Comparison of ENCODE assay signal across 23 cellular contexts in the genomic region with DNA sequence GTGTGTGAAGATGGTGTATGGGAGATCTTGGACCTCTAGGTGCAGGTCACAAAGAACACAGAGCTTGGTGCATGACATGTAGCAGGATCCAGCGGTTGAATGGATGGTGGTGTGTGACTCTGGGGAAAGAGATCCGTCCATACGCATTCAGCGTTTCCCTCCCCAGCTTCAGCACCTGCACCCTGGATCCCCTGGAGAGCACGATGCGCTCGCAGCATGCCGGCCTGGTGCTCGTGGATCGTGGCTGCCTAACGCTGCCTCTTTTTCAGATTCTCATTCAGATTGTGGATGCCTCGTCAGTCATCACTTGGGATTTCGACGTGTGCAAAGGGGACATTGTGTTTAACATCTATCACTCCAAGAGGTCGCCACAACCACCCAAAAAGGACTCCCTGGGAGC.
DNase-seq lines count a peak whose midpoint lies in the region; ATAC-seq and TF ChIP-seq lines count a peak whose summit lies in the region.
"Had no signal": no experiment of that assay in that cellular context is flagged by ENCODE, and none has a peak within 500 bp of the region (broad histone marks: within the 10 kb centered on the region; RNA-seq: fewer than 3 reads in every experiment).

No MANE protein-coding gene starts in this region.

- H3K27me3 ChIP-seq in DOHH2 (ENCODE audit: control insufficient read depth, low read length) (no peaks in the 10 kb centered on the region), OCI-LY3 (ENCODE audit: low read depth, low read length) (no peaks in the 10 kb centered on the region)
- H3K27me3 ChIP-seq: gastrocnemius medialis, pancreas had no signal

- H2AFZ ChIP-seq in OCI-LY3 (ENCODE audit: low read depth, low read length) = no peak overlapping the region

- DNase-seq in endothelial cell (ENCODE audit: low spot score) (no peak), NCI-H146 (lab: John Stamatoyannopoulos, UW) (no peak), mucosa of descending colon (no peak)
- no peak for DNase-seq in activated naive CD4-positive, alpha-beta T cell treated with anti-CD3 and anti-CD28 coated beads, Interleukin-2, amount 50 U/mL, for 72 hours (ENCODE audit: low spot score in 2 of 2)
- DNase-seq: activated CD4-positive, alpha-beta T cell treated with anti-CD3 and anti-CD28 coated beads, Interleukin-2, amount 10 ng/mL, durations not matched to agents 24 days and 14 days; activated CD8-positive, alpha-beta memory T cell treated with anti-CD3 and anti-CD28 coated beads, Interleukin-2, amount 10 ng/mL, durations not matched to agents 7 days and 5 days; EL; gastrocnemius medialis; kidney; mammary epithelial cell; NCI-H1417; NCI-H748 treated with DMSO at 0.1 percent for 48 hours; PC-3; SHP77 treated with DMSO at 0.1 percent for 48 hours; stimulated activated naive CD4-positive, alpha-beta T cell treated with Interleukin-2 at 50 U/mL for 16 hours; T-helper 1 cell had no signal

- no peaks in the 10 kb centered on the region for H3K9me3 Mint-ChIP-seq in endothelial cell (ENCODE audit: unreplicated experiment)
- no peaks in the 10 kb centered on the region for H3K9me3 Mint-ChIP-seq in stimulated activated memory B cell treated with anti-CD40 and anti-IgM and Interleukin-4, amounts not matched to agents 10 μg/mL and 1 μg/mL and 100 μg/mL, for 72 hours
- no peaks in the 10 kb centered on the region for H3K9me3 Mint-ChIP-seq in activated naive CD4-positive, alpha-beta T cell treated with anti-CD3 and anti-CD28 coated beads, Interleukin-2, amount 50 U/mL, for 72 hours
- H3K9me3 Mint-ChIP-seq: activated CD4-positive, alpha-beta T cell treated with anti-CD3 and anti-CD28 coated beads, Interleukin-2, amount 10 ng/mL, durations not matched to agents 24 days and 14 days had no signal

- H4K20me1 ChIP-seq in DOHH2 (ENCODE audit: control insufficient read depth, insufficient read depth, low read depth, low read length) (no peaks in the 10 kb centered on the region), OCI-LY3 (ENCODE audit: insufficient read depth, low read length) (peaks cover 59% of the 10 kb centered on the region)

- TF ChIP-seq CTCF in DOHH2 (IDR thresholded peaks at IDR 0.05; ENCODE audit: low read depth, low read length, poor library complexity, severe bottlenecking) (no peak), OCI-LY3 (IDR thresholded peaks at IDR 0.05; ENCODE audit: low read depth, low read length) (no peak), endothelial cell (IDR thresholded peaks at IDR 0.05; ENCODE audit: unreplicated experiment) (no peak), mucosa of descending colon (IDR thresholded peaks at IDR 0.05) (no peak)

- H3K36me3 ChIP-seq in DOHH2 (ENCODE audit: control insufficient read depth, low read length) (peaks cover 95% of the 10 kb centered on the region), OCI-LY3 (replicated peaks; ENCODE audit: low read depth, low read length) (peaks cover 77% of the 10 kb centered on the region), mucosa of descending colon (ENCODE audit: low read depth) (no peaks in the 10 kb centered on the region)

- H3K27ac ChIP-seq in DOHH2 (ENCODE audit: low read depth, low read length) (peak overlapping the region; percentile 96), OCI-LY3 (ENCODE audit: low read length) (peak overlapping the region; percentile 43; the same call in 1 of the 2 replicates)
- H3K27ac ChIP-seq: pancreas had no signal

- H3K27ac Mint-ChIP-seq in endothelial cell (ENCODE audit: unreplicated experiment) = peak overlapping the region; percentile 15
- peak overlapping the region; percentile 83 for H3K27ac Mint-ChIP-seq in stimulated activated memory B cell treated with anti-CD40 and anti-IgM and Interleukin-4, amounts not matched to agents 10 μg/mL and 1 μg/mL and 100 μg/mL, for 72 hours
- H3K27ac Mint-ChIP-seq in activated naive CD4-positive, alpha-beta T cell treated with anti-CD3 and anti-CD28 coated beads, Interleukin-2, amount 50 U/mL, for 72 hours = peak overlapping the region in 1 of 2 donors; percentile 18
- H3K27ac Mint-ChIP-seq: activated CD4-positive, alpha-beta T cell treated with anti-CD3 and anti-CD28 coated beads, Interleukin-2, amount 10 ng/mL, durations not matched to agents 24 days and 14 days; activated CD8-positive, alpha-beta memory T cell treated with anti-CD3 and anti-CD28 coated beads, Interleukin-2, amount 10 ng/mL, durations not matched to agents 7 days and 5 days had no signal

- H3K9me3 ChIP-seq in DOHH2 (ENCODE audit: control insufficient read depth, insufficient read depth, low read length) (no peaks in the 10 kb centered on the region), OCI-LY3 (ENCODE audit: insufficient read depth, low read length) (no peaks in the 10 kb centered on the region), mucosa of descending colon (no peaks in the 10 kb centered on the region)
- H3K9me3 ChIP-seq: gastrocnemius medialis, pancreas had no signal

- intact Hi-C loops in mucosa of descending colon (cut with DNase I, micrococcal nuclease) = no loop called here

- no peak for ATAC-seq in stimulated activated memory B cell treated with anti-CD40 and anti-IgM and Interleukin-4, amounts not matched to agents 10 μg/mL and 1 μg/mL and 100 μg/mL, for 72 hours
- ATAC-seq in HG03095 (IDR thresholded peaks at IDR 0.05; ENCODE audit: unreplicated experiment) = no peak
- ATAC-seq in mucosa of descending colon = no peak
- ATAC-seq in activated naive CD4-positive, alpha-beta T cell treated with anti-CD3 and anti-CD28 coated beads, Interleukin-2, amount 50 U/mL, for 72 hours = no peak
- ATAC-seq: activated CD8-positive, alpha-beta memory T cell treated with anti-CD3 and anti-CD28 coated beads, Interleukin-2, amount 10 ng/mL, durations not matched to agents 7 days and 5 days; esophagus mucosa; gastrocnemius medialis; PC-3; sciatic nerve had no signal

- peaks cover 72% of the 10 kb centered on the region for H3K4me1 ChIP-seq in DOHH2 (ENCODE audit: control insufficient read depth, low read length)
- peaks cover 33% of the 10 kb centered on the region for H3K4me1 ChIP-seq in OCI-LY3 (ENCODE audit: low read length)
- no peaks in the 10 kb centered on the region for H3K4me1 ChIP-seq in mucosa of descending colon (ENCODE audit: low read depth)

- peaks cover 39% of the 10 kb centered on the region for H3K4me1 Mint-ChIP-seq in endothelial cell (ENCODE audit: unreplicated experiment)
- peaks cover 42% of the 10 kb centered on the region for H3K4me1 Mint-ChIP-seq in stimulated activated memory B cell treated with anti-CD40 and anti-IgM and Interleukin-4, amounts not matched to agents 10 μg/mL and 1 μg/mL and 100 μg/mL, for 72 hours

- H3F3A ChIP-seq in DOHH2 (ENCODE audit: control insufficient read depth, insufficient read depth) = peaks cover 42% of the 10 kb centered on the region

- peak overlapping the region; percentile 62 for H3K4me3 ChIP-seq in DOHH2 (ENCODE audit: low read length)
- H3K4me3 ChIP-seq in OCI-LY3 (ENCODE audit: low read length) = no peak overlapping the region
- no peak overlapping the region for H3K4me3 ChIP-seq in mucosa of descending colon
- H3K4me3 ChIP-seq: gastrocnemius medialis, pancreas had no signal

- peaks cover 76% of the 10 kb centered on the region for H3K36me3 Mint-ChIP-seq in endothelial cell (ENCODE audit: low read depth, unreplicated experiment)
- H3K36me3 Mint-ChIP-seq in stimulated activated memory B cell treated with anti-CD40 and anti-IgM and Interleukin-4, amounts not matched to agents 10 μg/mL and 1 μg/mL and 100 μg/mL, for 72 hours = peaks cover 95% of the 10 kb centered on the region
- H3K36me3 Mint-ChIP-seq in activated naive CD4-positive, alpha-beta T cell treated with anti-CD3 and anti-CD28 coated beads, Interleukin-2, amount 50 U/mL, for 72 hours = peaks cover 15 to 22% of the 10 kb centered on the region in 2 donors

- H3K9ac ChIP-seq in OCI-LY3 (ENCODE audit: low read length) = no peak overlapping the region

- peaks cover 18% of the 10 kb centered on the region for H3K27me3 Mint-ChIP-seq in endothelial cell (ENCODE audit: unreplicated experiment)
- H3K27me3 Mint-ChIP-seq in stimulated activated memory B cell treated with anti-CD40 and anti-IgM and Interleukin-4, amounts not matched to agents 10 μg/mL and 1 μg/mL and 100 μg/mL, for 72 hours = no peaks in the 10 kb centered on the region
- H3K27me3 Mint-ChIP-seq: activated CD4-positive, alpha-beta T cell treated with anti-CD3 and anti-CD28 coated beads, Interleukin-2, amount 10 ng/mL, durations not matched to agents 24 days and 14 days; activated CD8-positive, alpha-beta memory T cell treated with anti-CD3 and anti-CD28 coated beads, Interleukin-2, amount 10 ng/mL, durations not matched to agents 7 days and 5 days had no signal

- peaks cover 39% of the 10 kb centered on the region for H3K79me2 ChIP-seq in DOHH2 (ENCODE audit: control insufficient read depth, low read length)
- no peaks in the 10 kb centered on the region for H3K79me2 ChIP-seq in OCI-LY3 (ENCODE audit: low read length)

- H3K4me3 Mint-ChIP-seq in endothelial cell (ENCODE audit: unreplicated experiment) = peak overlapping the region; percentile 59
- peak overlapping the region; percentile 52 for H3K4me3 Mint-ChIP-seq in stimulated activated memory B cell treated with anti-CD40 and anti-IgM and Interleukin-4, amounts not matched to agents 10 μg/mL and 1 μg/mL and 100 μg/mL, for 72 hours
- H3K4me3 Mint-ChIP-seq: activated CD4-positive, alpha-beta T cell treated with anti-CD3 and anti-CD28 coated beads, Interleukin-2, amount 10 ng/mL, durations not matched to agents 24 days and 14 days; activated CD8-positive, alpha-beta memory T cell treated with anti-CD3 and anti-CD28 coated beads, Interleukin-2, amount 10 ng/mL, durations not matched to agents 7 days and 5 days had no signal

- H3K4me2 ChIP-seq in DOHH2 (ENCODE audit: low read length) (peak overlapping the region; percentile 67), OCI-LY3 (ENCODE audit: low read length) (peak overlapping the region; percentile 71)

- H3K9me2 ChIP-seq in DOHH2 (replicated peaks; ENCODE audit: control insufficient read depth, low read length) = no peaks in the 10 kb centered on the region
